28 cellular contexts compared by ENCODE assay signal in genomic region chr4:15914291-15914690, GRCh38. TPM values are rescaled to one million over a fixed set of nuclear protein-coding genes. Genes with fewer than 3 reads are reported as not detected.
DNase-seq lines count a peak whose midpoint lies in the region; ATAC-seq and TF ChIP-seq lines count a peak whose summit lies in the region.
"Had no signal": no experiment of that assay in that cellular context is flagged by ENCODE, and none has a peak within 500 bp of the region (broad histone marks: within the 10 kb centered on the region; RNA-seq: fewer than 3 reads in every experiment).

No MANE protein-coding gene starts in this region.

- peak overlapping the region; percentile 83 for H3K27ac Mint-ChIP-seq in Calu3 (ENCODE audit: unreplicated experiment)
- H3K27ac Mint-ChIP-seq: activated naive CD4-positive, alpha-beta T cell treated with anti-CD3 and anti-CD28 coated beads, Interleukin-2, amount 10 ng/mL, durations not matched to agents 7 days and 5 days; T-helper 1 cell treated with Interleukin-12 subunit alpha and Interleukin-12 subunit beta and Interleukin-4 antibody, amounts not matched to agents 30 μg/mL and 1 μg/mL, for 36 hours had no signal

- H3K36me3 Mint-ChIP-seq in Calu3 (ENCODE audit: insufficient read depth, unreplicated experiment) = peaks cover 17% of the 10 kb centered on the region
- H3K36me3 Mint-ChIP-seq: activated naive CD4-positive, alpha-beta T cell treated with anti-CD3 and anti-CD28 coated beads, Interleukin-2, amount 10 ng/mL, durations not matched to agents 7 days and 5 days had no signal

- intact Hi-C loops in Calu3 (cut with micrococcal nuclease; ENCODE audit: unreplicated experiment) = no loop called here

- H3K4me1 Mint-ChIP-seq in Calu3 (ENCODE audit: low read depth, unreplicated experiment) = peaks cover 40% of the 10 kb centered on the region
- H3K4me1 Mint-ChIP-seq: activated naive CD4-positive, alpha-beta T cell treated with anti-CD3 and anti-CD28 coated beads, Interleukin-2, amount 10 ng/mL, durations not matched to agents 7 days and 5 days had no signal

- H3K4me3 ChIP-seq in astrocyte of the cerebellum (ENCODE audit: low read depth, low read length) = no peak overlapping the region
- H3K4me3 ChIP-seq: esophagus muscularis mucosa, sigmoid colon, upper lobe of right lung had no signal

- in situ Hi-C loops in astrocyte of the cerebellum (cut with HindIII; ENCODE audit: low sequenced_read_pairs) = no loop called here

- ATAC-seq in HG03378 (IDR thresholded peaks at IDR 0.05; ENCODE audit: unreplicated experiment) = no peak
- no peak for ATAC-seq in HG03457 (IDR thresholded peaks at IDR 0.05; ENCODE audit: unreplicated experiment)
- ATAC-seq: left lobe of liver, upper lobe of right lung had no signal

- H3K27me3 Mint-ChIP-seq in Calu3 (ENCODE audit: unreplicated experiment) = no peaks in the 10 kb centered on the region

- TF ChIP-seq CTCF in Calu3 (IDR thresholded peaks at IDR 0.05; ENCODE audit: unreplicated experiment) = no peak
- no peak for TF ChIP-seq CTCF in astrocyte of the cerebellum (IDR thresholded peaks at IDR 0.05; ENCODE audit: low read depth, low read length, missing control alignments)

- no peaks in the 10 kb centered on the region for H3K9me3 Mint-ChIP-seq in Calu3 (ENCODE audit: low read depth, unreplicated experiment)
- H3K9me3 Mint-ChIP-seq: T-helper 1 cell treated with Interleukin-12 subunit alpha and Interleukin-12 subunit beta and Interleukin-4 antibody, amounts not matched to agents 30 μg/mL and 1 μg/mL, for 36 hours had no signal

- no TSS peak for BruUV-seq in Calu3 (replicated peaks; lab: Mats Ljungman, UMichigan)

- CTCF ChIA-PET in Calu3 (lab: Charles Lee) = interaction anchor here (1.1 to 1.2 kb wide), 2 partner anchors 17 to 41 kb away, joined by 3 to 4 read pairs; no protein-coding TSS in a partner anchor

- no peak for DNase-seq in Calu3
- DNase-seq in M059J (ENCODE audit: low read depth) = peak; percentile 92
- peak; percentile 62 for DNase-seq in astrocyte of the cerebellum (ENCODE audit: low read depth)
- DNase-seq in glomerular visceral epithelial cell (ENCODE audit: extremely low spot score) = peak; percentile 57
- no peak for DNase-seq in ureter (ENCODE audit: low spot score)
- DNase-seq in hepatic stellate cell (ENCODE audit: low spot score) = no peak
- DNase-seq: activated CD4-positive, alpha-beta T cell treated with anti-CD3 and anti-CD28 coated beads for 4 hours; activated naive CD4-positive, alpha-beta T cell treated with anti-CD3 and anti-CD28 coated beads, Interleukin-2, amount 10 ng/mL, durations not matched to agents 7 days and 5 days; activated T-cell treated with anti-CD3 and anti-CD28 coated beads, Interleukin-2, amount 50 U/mL, for 4 hours; anterior cingulate cortex; glutamatergic neuron; Kasumi-1; NCI-H1092 treated with DMSO at 0.1 percent for 48 hours; NCI-H2029 treated with DMSO at 0.1 percent for 48 hours; NCI-H446 treated with DMSO at 0.1 percent for 48 hours; posterior cingulate gyrus; sigmoid colon; stimulated activated CD8-positive, alpha-beta memory T cell treated with anti-CD3 and anti-CD28 coated beads, Interleukin-4, amount 100 ng/mL, for 48 hours; upper lobe of right lung had no signal

- no peak overlapping the region for H3K4me3 Mint-ChIP-seq in Calu3 (ENCODE audit: low read depth, unreplicated experiment)
- H3K4me3 Mint-ChIP-seq: activated naive CD4-positive, alpha-beta T cell treated with anti-CD3 and anti-CD28 coated beads, Interleukin-2, amount 10 ng/mL, durations not matched to agents 7 days and 5 days; activated T-cell treated with anti-CD3 and anti-CD28 coated beads, Interleukin-2, amount 50 U/mL, for 4 hours; T-helper 1 cell treated with Interleukin-12 subunit alpha and Interleukin-12 subunit beta and Interleukin-4 antibody, amounts not matched to agents 30 μg/mL and 1 μg/mL, for 36 hours had no signal

RNA-seq across cellular contexts. Expression of gene FGFBP1, which starts 24.2 kb away (rescaled TPM):
- total RNA-seq in Calu3 (2022) (5.0 and 8.4 TPM in 2 replicates), ureter (not detected)
- 0.49 TPM in 1 of 2 replicates, not detected in the other for total RNA-seq in M059J (2014; rRNA removed; shearing (Covaris generic))
- total RNA-seq: activated CD8-positive, alpha-beta memory T cell treated with anti-CD3 and anti-CD28 coated beads for 36 hours; activated T-cell treated with anti-CD3 and anti-CD28 coated beads, Interleukin-2, amount 50 U/mL, for 4 hours; chondrocyte; G401; left lobe of liver; SK-MEL-5 had no signal

RNA-seq across cellular contexts. Expression of gene FGFBP2, which starts 48.7 kb away (rescaled TPM):
- total RNA-seq in Calu3 (2022) (not detected in 2 replicates), ureter (not detected)
- not detected in 2 replicates for total RNA-seq in M059J (2014; rRNA removed; shearing (Covaris generic))
- total RNA-seq: chondrocyte, G401 had no signal

Comparison
In these comparisons a context has a peak if more than half of its experiments do, and no peak if none do; other contexts are left out.
1. DNase-seq: peak in M059J (single experiment), astrocyte of the cerebellum (single experiment) and glomerular visceral epithelial cell (single experiment); none in Calu3 (single experiment), ureter (single experiment) and hepatic stellate cell (single experiment).